ENCODE assay signal across 2 cellular contexts in the genomic region with DNA sequence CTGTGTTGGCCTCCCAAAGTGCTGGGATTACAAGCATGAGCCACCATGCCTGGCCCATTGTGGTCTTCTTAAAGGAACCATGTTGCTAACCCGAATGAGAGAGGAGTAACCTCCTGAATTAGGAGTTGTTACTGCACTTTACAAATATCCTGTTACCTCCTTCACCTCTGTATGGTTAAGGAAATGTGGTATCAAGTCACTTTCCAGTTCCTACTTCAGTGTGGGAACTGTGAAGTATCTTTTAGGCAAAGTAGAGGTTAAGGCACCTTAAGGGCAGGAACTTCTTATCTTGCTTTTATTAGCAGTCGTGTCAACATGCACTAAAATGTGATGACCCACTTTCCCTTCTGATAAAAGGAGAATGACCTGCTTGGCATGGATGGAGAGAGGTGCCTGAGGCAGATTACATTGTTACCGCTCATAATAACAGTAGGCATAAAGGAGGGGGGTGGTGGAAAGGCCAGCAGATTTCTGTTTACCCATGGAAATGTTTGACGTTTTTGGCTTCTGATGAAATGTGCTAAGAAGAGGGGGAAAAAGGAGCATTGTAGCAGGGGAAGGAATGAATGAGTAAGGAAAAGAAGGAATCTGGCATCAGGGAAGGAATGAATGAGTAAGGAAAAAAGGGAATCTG.
A peak's percentile ranks its signal among the peaks of the same experiment; 100 is the strongest.
TF ChIP-seq lines count a peak whose summit lies in the region.

No MANE protein-coding gene starts in this region.

TF ChIP-seq in liver, 16 proteins besides CTCF, POLR2A, EP300 and RAD21:
- TF ChIP-seq, protein P1, sequence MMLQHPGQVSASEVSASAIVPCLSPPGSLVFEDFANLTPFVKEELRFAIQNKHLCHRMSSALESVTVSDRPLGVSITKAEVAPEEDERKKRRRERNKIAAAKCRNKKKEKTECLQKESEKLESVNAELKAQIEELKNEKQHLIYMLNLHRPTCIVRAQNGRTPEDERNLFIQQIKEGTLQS (IDR thresholded peaks at IDR 0.05): no peak
- TF ChIP-seq, protein P2, sequence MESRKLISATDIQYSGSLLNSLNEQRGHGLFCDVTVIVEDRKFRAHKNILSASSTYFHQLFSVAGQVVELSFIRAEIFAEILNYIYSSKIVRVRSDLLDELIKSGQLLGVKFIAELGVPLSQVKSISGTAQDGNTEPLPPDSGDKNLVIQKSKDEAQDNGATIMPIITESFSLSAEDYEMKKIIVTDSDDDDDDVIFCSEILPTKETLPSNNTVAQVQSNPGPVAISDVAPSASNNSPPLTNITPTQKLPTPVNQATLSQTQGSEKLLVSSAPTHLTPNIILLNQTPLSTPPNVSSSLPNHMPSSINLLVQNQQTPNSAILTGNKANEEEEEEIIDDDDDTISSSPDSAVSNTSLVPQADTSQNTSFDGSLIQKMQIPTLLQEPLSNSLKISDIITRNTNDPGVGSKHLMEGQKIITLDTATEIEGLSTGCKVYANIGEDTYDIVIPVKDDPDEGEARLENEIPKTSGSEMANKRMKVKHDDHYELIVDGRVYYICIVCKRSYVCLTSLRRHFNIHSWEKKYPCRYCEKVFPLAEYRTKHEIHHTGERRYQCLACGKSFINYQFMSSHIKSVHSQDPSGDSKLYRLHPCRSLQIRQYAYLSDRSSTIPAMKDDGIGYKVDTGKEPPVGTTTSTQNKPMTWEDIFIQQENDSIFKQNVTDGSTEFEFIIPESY (IDR thresholded peaks at IDR 0.05): no peak
- TF ChIP-seq HNF4G (IDR thresholded peaks at IDR 0.05): no peak
- TF ChIP-seq, protein P3, sequence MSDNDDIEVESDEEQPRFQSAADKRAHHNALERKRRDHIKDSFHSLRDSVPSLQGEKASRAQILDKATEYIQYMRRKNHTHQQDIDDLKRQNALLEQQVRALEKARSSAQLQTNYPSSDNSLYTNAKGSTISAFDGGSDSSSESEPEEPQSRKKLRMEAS (IDR thresholded peaks at IDR 0.05): no peak
- peak; percentile 87 for TF ChIP-seq NR2F2 (IDR thresholded peaks at IDR 0.05)
- no peak for TF ChIP-seq SP1 (IDR thresholded peaks at IDR 0.05)
- peak; percentile 15 to 42 for TF ChIP-seq RXRA (IDR thresholded peaks at IDR 0.05)
- TF ChIP-seq JUND (IDR thresholded peaks at IDR 0.05): no peak
- TF ChIP-seq EGR1 (IDR thresholded peaks at IDR 0.05; ENCODE audit: low read depth in 2 of 2): no peak

TF ChIP-seq in HepG2, 621 proteins besides CTCF, POLR2A, EP300 and RAD21:
- no peak for TF ChIP-seq ZFAT (CRISPR knock-in tag; conservative IDR thresholded peaks at IDR 0.05)
- TF ChIP-seq SOX13 (IDR thresholded peaks at IDR 0.05): no peak
- peak in 1 of 2 experiments; percentile 6; a peak in 1 of 4 replicates for TF ChIP-seq SOX13 (CRISPR knock-in tag; conservative IDR thresholded peaks at IDR 0.05 in 1 of 2, IDR thresholded peaks at IDR 0.05 in 1 of 2)
